ENCODE assay signal across 22 cellular contexts in genomic region chr20:34720266-34720665, GRCh38. TPM values are rescaled to one million over a fixed set of nuclear protein-coding genes. Genes with fewer than 3 reads are reported as not detected.
DNase-seq lines count a peak whose midpoint lies in the region; ATAC-seq and TF ChIP-seq lines count a peak whose summit lies in the region.
"Had no signal": no experiment of that assay in that cellular context is flagged by ENCODE, and none has a peak within 500 bp of the region (broad histone marks: within the 10 kb centered on the region; RNA-seq: fewer than 3 reads in every experiment).

No MANE protein-coding gene starts in this region.

- TF ChIP-seq CTCF in CD8-positive, alpha-beta T cell (IDR thresholded peaks at IDR 0.05): no peak
- TF ChIP-seq CTCF in fibroblast of mammary gland (conservative IDR thresholded peaks at IDR 0.05; ENCODE audit: control insufficient read depth, insufficient read depth, low read depth, low read length): no peak
- TF ChIP-seq CTCF in ovary (IDR thresholded peaks at IDR 0.05): no peak

- H3K4me1 Mint-ChIP-seq in CD8-positive, alpha-beta T cell (ENCODE audit: low read depth): no peaks in the 10 kb centered on the region
- H3K4me1 Mint-ChIP-seq: activated naive CD8-positive, alpha-beta T cell treated with anti-CD3 and anti-CD28 coated beads, Interleukin-2, amount 10 ng/mL, durations not matched to agents 7 days and 5 days had no signal

- no peaks in the 10 kb centered on the region for H3K4me1 ChIP-seq in CD8-positive, alpha-beta T cell (ENCODE audit: insufficient read depth, low read length)
- no peaks in the 10 kb centered on the region for H3K4me1 ChIP-seq in HAP-1
- H3K4me1 ChIP-seq in ovary (ENCODE audit: insufficient read depth): no peaks in the 10 kb centered on the region
- H3K4me1 ChIP-seq: suprapubic skin had no signal

- H3K4me3 Mint-ChIP-seq in CD8-positive, alpha-beta T cell: no peak overlapping the region
- H3K4me3 Mint-ChIP-seq: activated B cell treated with CpG ODN at 0.5 μM for 24 hours; activated naive CD8-positive, alpha-beta T cell treated with anti-CD3 and anti-CD28 coated beads, Interleukin-2, amount 10 ng/mL, durations not matched to agents 7 days and 5 days; HFFc6 had no signal

- peak overlapping the region; percentile 27 for H3K27ac Mint-ChIP-seq in CD8-positive, alpha-beta T cell
- H3K27ac Mint-ChIP-seq: activated B cell treated with CpG ODN at 0.5 μM for 24 hours; activated naive CD8-positive, alpha-beta T cell treated with anti-CD3 and anti-CD28 coated beads, Interleukin-2, amount 10 ng/mL, durations not matched to agents 7 days and 5 days; HFFc6 had no signal

- CTCF ChIA-PET in CD8-positive, alpha-beta T cell (lab: Charles Lee): interaction anchor here (0.7 to 1.8 kb wide), 2 partner anchors 9 to 408 kb away, joined by 3 to 8 read pairs; no protein-coding TSS in a partner anchor

- WGBS in ovary, 3 donors: 26 to 28% (median 26%) methylated on average over 2 of the region's 2 CpGs

- H3K9me3 ChIP-seq in CD8-positive, alpha-beta T cell (ENCODE audit: low read length): no peaks in the 10 kb centered on the region
- H3K9me3 ChIP-seq in HAP-1 (no peaks in the 10 kb centered on the region), ovary (no peaks in the 10 kb centered on the region)
- H3K9me3 ChIP-seq: suprapubic skin had no signal

- DNase-seq in CD8-positive, alpha-beta T cell: no peak
- DNase-seq in NCI-H1417 (lab: John Stamatoyannopoulos, UW) (peak in 2 of 3 experiments; percentile 34 to 81), fibroblast of mammary gland (ENCODE audit: low read depth) (peak; percentile 6), HAP-1 (ENCODE audit: low spot score in 2 of 2) (no peak), HPDE6-E6E7 (ENCODE audit: extremely low spot score) (no peak), ovary (no peak)
- no peak for DNase-seq in stimulated activated CD4-positive, alpha-beta T cell treated with anti-CD3 and anti-CD28 coated beads, Interleukin-2, amount 100 ng/mL, for 48 hours
- DNase-seq: ACHN; activated B cell treated with CpG ODN at 0.5 μM for 24 hours; activated naive CD8-positive, alpha-beta T cell treated with anti-CD3 and anti-CD28 coated beads, Interleukin-2, amount 10 ng/mL, durations not matched to agents 7 days and 5 days; effector CD8-positive, alpha-beta T cell; GF-D8; HFFc6; NCI-H2171; NCI-H82 had no signal

- POLR2A ChIA-PET in CD8-positive, alpha-beta T cell (lab: Charles Lee): no interaction called here

- intact Hi-C loops in CD8-positive, alpha-beta T cell (cut with DNase I, micrococcal nuclease): loop anchor here in 1 of 2 experiments (10.0 kb wide), 1 partner anchor 405 kb away; no protein-coding TSS in a partner anchor
- intact Hi-C loops in ovary (cut with DNase I): no loop called here

- no peaks in the 10 kb centered on the region for H3K9me3 Mint-ChIP-seq in CD8-positive, alpha-beta T cell
- H3K9me3 Mint-ChIP-seq: activated B cell treated with CpG ODN at 0.5 μM for 24 hours; activated naive CD8-positive, alpha-beta T cell treated with anti-CD3 and anti-CD28 coated beads, Interleukin-2, amount 10 ng/mL, durations not matched to agents 7 days and 5 days; HFFc6 had no signal

- TF ChIP-seq EP300 in ovary (IDR thresholded peaks at IDR 0.05): no peak

- no peak overlapping the region for H3K4me3 ChIP-seq in CD8-positive, alpha-beta T cell (ENCODE audit: low read depth, low read length)
- H3K4me3 ChIP-seq in fibroblast of mammary gland (ENCODE audit: control insufficient read depth, low read depth, low read length) (no peak overlapping the region), HAP-1 (no peak overlapping the region), ovary (no peak overlapping the region)
- H3K4me3 ChIP-seq: cardiac muscle cell, suprapubic skin had no signal

- H3K36me3 Mint-ChIP-seq in CD8-positive, alpha-beta T cell: peaks cover 42% of the 10 kb centered on the region

- no peaks in the 10 kb centered on the region for H3K36me3 ChIP-seq in CD8-positive, alpha-beta T cell (ENCODE audit: insufficient read depth, low read length)
- H3K36me3 ChIP-seq in HAP-1 (replicated peaks): peaks cover 20% of the 10 kb centered on the region
- no peaks in the 10 kb centered on the region for H3K36me3 ChIP-seq in ovary

- no peak overlapping the region for H3K27ac ChIP-seq in CD8-positive, alpha-beta T cell (ENCODE audit: low read depth, low read length)
- H3K27ac ChIP-seq in angular gyrus (ENCODE audit: low read depth, low read length) (peak overlapping the region; percentile 22), ovary (no peak overlapping the region)
- H3K27ac ChIP-seq: C4-2B, cardiac muscle cell, HL-60, suprapubic skin had no signal

- ATAC-seq in CD8-positive, alpha-beta T cell: no peak
- ATAC-seq: left lobe of liver, Panc1 had no signal

- in situ Hi-C loops in HAP-1 (cut with MboI; ENCODE audit: low sequenced_read_pairs): loop anchor here (25.0 kb wide), 1 partner anchor 408 kb away; the partner anchor contains the start of gene AHCY

- H3K27me3 ChIP-seq in CD8-positive, alpha-beta T cell (ENCODE audit: insufficient read depth, low read length): no peaks in the 10 kb centered on the region
- H3K27me3 ChIP-seq in HAP-1 (ENCODE audit: low read depth) (no peaks in the 10 kb centered on the region), ovary (no peaks in the 10 kb centered on the region)
- H3K27me3 ChIP-seq: cardiac muscle cell, suprapubic skin had no signal

- H3K27me3 Mint-ChIP-seq in CD8-positive, alpha-beta T cell (ENCODE audit: low read depth): no peaks in the 10 kb centered on the region
- H3K27me3 Mint-ChIP-seq: activated B cell treated with CpG ODN at 0.5 μM for 24 hours; activated naive CD8-positive, alpha-beta T cell treated with anti-CD3 and anti-CD28 coated beads, Interleukin-2, amount 10 ng/mL, durations not matched to agents 7 days and 5 days had no signal

- no peak for TF ChIP-seq POLR2A in ovary (IDR thresholded peaks at IDR 0.05)

RNA-seq across cellular contexts. Expression of gene TP53INP2, which starts 16.1 kb away (rescaled TPM):
- 100 to 1,000 TPM; 101 to 103 TPM for total RNA-seq in CD8-positive, alpha-beta T cell
- 10 to 100 TPM in 4 of 7 donors, 1 to 10 TPM in 3; 4.9 to 16.0 (median 13.3) TPM for total RNA-seq in ovary
- 10 to 100 TPM in 1 of 2 donors, 1 to 10 TPM in 1; 6.9 to 50.3 TPM for polyA plus RNA-seq in ovary

RNA-seq across cellular contexts. Expression of gene PIGU, which starts 43.4 kb away (rescaled TPM):
- 1 to 10 TPM; 3.3 to 5.2 TPM for total RNA-seq in CD8-positive, alpha-beta T cell
- 10 to 100 TPM; 14.4 to 26.5 (median 19.1) TPM for total RNA-seq in ovary
- 10 to 100 TPM; 20.9 to 61.4 TPM for polyA plus RNA-seq in ovary

Comparison
In these comparisons a context has a peak if more than half of its experiments do, and no peak if none do; other contexts are left out.
1. DNase-seq: peak in NCI-H1417 (2 of 3) and fibroblast of mammary gland (single experiment); none in CD8-positive, alpha-beta T cell (0 of 7), HAP-1 (0 of 2), stimulated activated CD4-positive, alpha-beta T cell treated with anti-CD3 and anti-CD28 coated beads, Interleukin-2, amount 100 ng/mL, for 48 hours (0 of 2), HPDE6-E6E7 (single experiment) and ovary (0 of 5).
2. RNA of gene TP53INP2, which starts 16.1 kb away (total RNA-seq): 101 to 103 TPM in CD8-positive, alpha-beta T cell; 4.9 to 16.0 TPM in ovary; every median in the first group is over 4 times any median in the second.